Comparison of ENCODE assay signal across 9 cellular contexts in the genomic region with DNA sequence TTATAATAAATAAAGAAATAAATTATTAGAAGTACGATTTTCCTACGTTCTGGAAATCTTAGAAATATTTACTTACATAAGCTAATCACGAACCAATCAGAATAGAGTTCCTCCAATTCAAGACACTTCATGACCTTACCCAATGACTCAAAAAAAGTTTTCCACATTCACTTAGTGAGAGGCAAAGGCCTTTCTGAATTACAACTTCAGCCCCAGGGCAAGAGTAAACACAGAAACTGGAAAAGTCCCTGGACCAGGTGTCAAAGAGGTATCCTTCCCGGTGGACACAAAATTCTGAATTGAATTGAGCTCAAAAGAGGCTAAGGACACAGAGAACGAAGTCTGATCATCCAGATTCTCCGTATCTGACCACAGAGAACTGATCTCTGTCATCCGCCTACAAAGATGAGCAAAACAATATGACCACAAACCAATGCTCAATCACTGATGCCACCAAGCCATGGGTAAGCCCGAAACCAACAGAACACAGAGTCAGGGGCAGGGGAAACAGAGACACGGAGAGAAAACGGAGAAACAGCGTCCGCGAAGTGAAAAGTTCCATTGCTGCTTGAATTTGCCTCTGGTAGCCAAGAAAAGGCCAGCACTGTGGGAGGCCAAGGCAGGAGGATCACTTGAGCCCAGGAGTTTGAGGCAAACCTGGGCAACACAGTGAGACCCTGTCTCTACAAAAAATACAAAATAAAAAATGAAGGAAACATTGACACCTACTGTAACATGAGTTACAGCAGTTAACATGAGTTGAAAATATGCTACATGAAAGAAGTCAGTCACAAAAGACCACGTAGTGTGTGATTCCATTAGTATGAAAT. TPM values are rescaled to one million over a fixed set of nuclear protein-coding genes. Genes with fewer than 3 reads are reported as not detected.
DNase-seq lines count a peak whose midpoint lies in the region; ATAC-seq and TF ChIP-seq lines count a peak whose summit lies in the region.
"Had no signal": no experiment of that assay in that cellular context is flagged by ENCODE, and none has a peak within 500 bp of the region (broad histone marks: within the 10 kb centered on the region; RNA-seq: fewer than 3 reads in every experiment).

No MANE protein-coding gene starts in this region.

- no peaks in the 10 kb centered on the region for H3K9me3 ChIP-seq in MG63

- ATAC-seq in GM18867 (IDR thresholded peaks at IDR 0.05; ENCODE audit: unreplicated experiment), result peak; percentile 85
- peak; percentile 76 for ATAC-seq in HG02884 (IDR thresholded peaks at IDR 0.05; ENCODE audit: unreplicated experiment)
- no peak for ATAC-seq in naive B cell (ENCODE audit: low read depth in 2 of 2)
- no peak for ATAC-seq in HG03565 (IDR thresholded peaks at IDR 0.05; ENCODE audit: unreplicated experiment)
- no peak for ATAC-seq in GM21367 (IDR thresholded peaks at IDR 0.05; ENCODE audit: unreplicated experiment)

- DNase-seq in activated CD4-positive, alpha-beta T cell treated with anti-CD3 and anti-CD28 coated beads for 4 hours, result peak; percentile 41 to 46
- DNase-seq in naive B cell, result no peak
- no peak for DNase-seq in MG63
- no peak for DNase-seq in glutamatergic neuron
- DNase-seq: NK-92 treated with Interleukin-12 subunit alpha and Interleukin-12 subunit beta, amount 100 ng/mL, for 24 hours had no signal

- H3K36me3 ChIP-seq in MG63, result no peaks in the 10 kb centered on the region

- H3K4me3 ChIP-seq in MG63, result no peak overlapping the region

- no peaks in the 10 kb centered on the region for H3K9me3 Mint-ChIP-seq in naive B cell
- peaks cover 4% of the 10 kb centered on the region for H3K9me3 Mint-ChIP-seq in glutamatergic neuron (ENCODE audit: unreplicated experiment)

- H3K27me3 ChIP-seq in MG63, result no peaks in the 10 kb centered on the region

- H3K4me1 Mint-ChIP-seq in naive B cell (peaks cover 32 to 54% (median 38%) of the 10 kb centered on the region in 3 donors), glutamatergic neuron (ENCODE audit: low read depth, unreplicated experiment) (peaks cover 6% of the 10 kb centered on the region)

- H3K36me3 Mint-ChIP-seq in naive B cell (no peaks in the 10 kb centered on the region), glutamatergic neuron (ENCODE audit: unreplicated experiment) (no peaks in the 10 kb centered on the region)

- peak overlapping the region in 4 of 6 donors; percentile 11 to 78 (median 43) for H3K27ac Mint-ChIP-seq in naive B cell
- H3K27ac Mint-ChIP-seq in glutamatergic neuron (ENCODE audit: unreplicated experiment), result no peak overlapping the region

- H3K4me3 Mint-ChIP-seq in naive B cell (peak overlapping the region in 1 of 8 donors; percentile 65), glutamatergic neuron (ENCODE audit: unreplicated experiment) (no peak overlapping the region)

- H3K27me3 Mint-ChIP-seq in naive B cell (no peaks in the 10 kb centered on the region), glutamatergic neuron (ENCODE audit: unreplicated experiment) (peaks cover 5% of the 10 kb centered on the region)

- TF ChIP-seq CTCF in glutamatergic neuron (IDR thresholded peaks at IDR 0.05; ENCODE audit: partially characterized antibody, unreplicated experiment), result no peak

RNA-seq across cellular contexts. Expression of a gene that starts 6.8 kb away (rescaled TPM):
- 10 to 100 TPM; 18.2 to 29.9 (median 23.1) TPM for polyA plus RNA-seq in naive B cell (ENCODE audit: low read depth in 6 of 6)
- 42.3 and 127 TPM in 2 replicates for total RNA-seq in MG63 (2014; rRNA removed; shearing (Covaris generic); ENCODE audit: low replicate concordance)
- 18.5 TPM for total RNA-seq in glutamatergic neuron (ENCODE audit: unreplicated experiment)

Comparison
In these comparisons a context has a peak if more than half of its experiments do, and no peak if none do; other contexts are left out.
1. ATAC-seq: peak in GM18867 (single experiment) and HG02884 (single experiment); none in naive B cell (0 of 2), HG03565 (single experiment) and GM21367 (single experiment).
2. DNase-seq: peak in activated CD4-positive, alpha-beta T cell treated with anti-CD3 and anti-CD28 coated beads for 4 hours (2 of 2); none in naive B cell (single experiment), MG63 (single experiment) and glutamatergic neuron (single experiment).